24 cellular contexts compared by ENCODE assay signal in genomic region chr22:41398921-41399320, GRCh38.
"Had no signal": no experiment of that assay in that cellular context is flagged by ENCODE, and none has a peak within 500 bp of the region (broad histone marks: within the 10 kb centered on the region; RNA-seq: fewer than 3 reads in every experiment).

No MANE protein-coding gene starts in this region.

- H3K27me3 Mint-ChIP-seq: activated CD4-positive, alpha-beta memory T cell treated with anti-CD3 and anti-CD28 coated beads for 36 hours; activated CD4-positive, alpha-beta T cell treated with anti-CD3 and anti-CD28 coated beads, Interleukin-2, amount 10 ng/mL, durations not matched to agents 24 days and 14 days; activated naive CD8-positive, alpha-beta T cell treated with anti-CD3 and anti-CD28 coated beads, Interleukin-2, amount 10 ng/mL, durations not matched to agents 7 days and 5 days; stimulated activated naive B cell treated with anti-CD40 and anti-IgM and Interleukin-4, amounts not matched to agents 10 μg/mL and 1 μg/mL and 100 μg/mL, for 72 hours; type B pancreatic cell had no signal

- DNase-seq: activated CD4-positive, alpha-beta memory T cell treated with anti-CD3 and anti-CD28 coated beads for 36 hours; activated CD4-positive, alpha-beta T cell treated with anti-CD3 and anti-CD28 coated beads, Interleukin-2, amount 10 ng/mL, durations not matched to agents 24 days and 14 days; activated CD4-positive, CD25-positive, alpha-beta regulatory T cell treated with anti-CD3 and anti-CD28 coated beads, Interleukin-2, amount 50 U/mL, for 72 hours; activated CD8-positive, alpha-beta memory T cell treated with anti-CD3 and anti-CD28 coated beads, Interleukin-2, amount 50 U/mL, for 4 hours; activated gamma-delta T cell; activated naive CD4-positive, alpha-beta T cell treated with anti-CD3 and anti-CD28 coated beads, Interleukin-2, amount 10 ng/mL, durations not matched to agents 7 days and 5 days; activated naive CD8-positive, alpha-beta T cell treated with anti-CD3 and anti-CD28 coated beads, Interleukin-2, amount 10 ng/mL, durations not matched to agents 7 days and 5 days; activated T-cell treated with anti-CD3 and anti-CD28 coated beads, Interleukin-2, amount 50 U/mL, for 1 hour; brain microvascular endothelial cell; cortex of kidney; head of caudate nucleus; left ventricle myocardium inferior; nucleus accumbens; stimulated activated CD4-positive, alpha-beta T cell treated with anti-CD3 and anti-CD28 coated beads, Interleukin-15, amount 100 ng/mL, for 24 hours; stimulated activated CD4-positive, alpha-beta T cell treated with anti-CD3 and anti-CD28 coated beads, Interleukin-2, amount 100 ng/mL, for 24 hours; stimulated activated naive B cell treated with anti-CD40 and anti-IgM and Interleukin-4, amounts not matched to agents 10 μg/mL and 1 μg/mL and 100 μg/mL, for 72 hours; T-helper 9 cell; testis had no signal

- H3K9ac ChIP-seq: parathyroid adenoma had no signal

- H3K36me3 Mint-ChIP-seq: activated naive CD4-positive, alpha-beta T cell treated with anti-CD3 and anti-CD28 coated beads, Interleukin-2, amount 10 ng/mL, durations not matched to agents 7 days and 5 days; activated naive CD8-positive, alpha-beta T cell treated with anti-CD3 and anti-CD28 coated beads, Interleukin-2, amount 10 ng/mL, durations not matched to agents 7 days and 5 days; type B pancreatic cell had no signal

- H3K27me3 ChIP-seq: brain microvascular endothelial cell, right atrium auricular region, testis, vagina had no signal

- H3K9me3 ChIP-seq: left ventricle myocardium inferior, right atrium auricular region, testis, vagina had no signal

- ATAC-seq: stimulated activated naive B cell treated with anti-CD40 and anti-IgM and Interleukin-4, amounts not matched to agents 10 μg/mL and 1 μg/mL and 100 μg/mL, for 72 hours had no signal

- H3K36me3 ChIP-seq: brain microvascular endothelial cell had no signal

- H3K27ac Mint-ChIP-seq: activated CD4-positive, alpha-beta memory T cell treated with anti-CD3 and anti-CD28 coated beads for 36 hours; activated CD4-positive, alpha-beta T cell treated with anti-CD3 and anti-CD28 coated beads, Interleukin-2, amount 10 ng/mL, durations not matched to agents 24 days and 14 days; activated naive CD4-positive, alpha-beta T cell treated with anti-CD3 and anti-CD28 coated beads, Interleukin-2, amount 10 ng/mL, durations not matched to agents 7 days and 5 days; activated naive CD8-positive, alpha-beta T cell treated with anti-CD3 and anti-CD28 coated beads, Interleukin-2, amount 10 ng/mL, durations not matched to agents 7 days and 5 days; activated T-helper 1 cell treated with anti-CD3 and anti-CD28 coated beads, Interleukin-12 subunit alpha, Interleukin-12 subunit beta, Interleukin-2, Interleukin-4 antibody, amounts not matched to agents 30 ng/mL and 10 ng/mL and 1 ng/mL, durations not matched to agents 14 hours and 24 hours and 36 hours; stimulated activated naive B cell treated with anti-CD40 and anti-IgM and Interleukin-4, amounts not matched to agents 10 μg/mL and 1 μg/mL and 100 μg/mL, for 72 hours; T-helper 1 cell treated with Interleukin-12 subunit alpha and Interleukin-12 subunit beta and Interleukin-4 antibody, amounts not matched to agents 30 μg/mL and 1 μg/mL, for 36 hours; type B pancreatic cell had no signal

- H3K9me3 Mint-ChIP-seq: activated CD4-positive, alpha-beta memory T cell treated with anti-CD3 and anti-CD28 coated beads for 36 hours; activated CD4-positive, alpha-beta T cell treated with anti-CD3 and anti-CD28 coated beads, Interleukin-2, amount 10 ng/mL, durations not matched to agents 24 days and 14 days; activated naive CD4-positive, alpha-beta T cell treated with anti-CD3 and anti-CD28 coated beads, Interleukin-2, amount 10 ng/mL, durations not matched to agents 7 days and 5 days; activated naive CD8-positive, alpha-beta T cell treated with anti-CD3 and anti-CD28 coated beads, Interleukin-2, amount 10 ng/mL, durations not matched to agents 7 days and 5 days; activated T-helper 1 cell treated with anti-CD3 and anti-CD28 coated beads, Interleukin-12 subunit alpha, Interleukin-12 subunit beta, Interleukin-2, Interleukin-4 antibody, amounts not matched to agents 30 ng/mL and 10 ng/mL and 1 ng/mL, durations not matched to agents 14 hours and 24 hours and 36 hours; stimulated activated naive B cell treated with anti-CD40 and anti-IgM and Interleukin-4, amounts not matched to agents 10 μg/mL and 1 μg/mL and 100 μg/mL, for 72 hours; T-helper 1 cell treated with Interleukin-12 subunit alpha and Interleukin-12 subunit beta and Interleukin-4 antibody, amounts not matched to agents 30 μg/mL and 1 μg/mL, for 36 hours; type B pancreatic cell had no signal

- H3K4me3 Mint-ChIP-seq: activated CD4-positive, alpha-beta memory T cell treated with anti-CD3 and anti-CD28 coated beads for 36 hours; activated CD4-positive, alpha-beta T cell treated with anti-CD3 and anti-CD28 coated beads, Interleukin-2, amount 10 ng/mL, durations not matched to agents 24 days and 14 days; activated naive CD4-positive, alpha-beta T cell treated with anti-CD3 and anti-CD28 coated beads, Interleukin-2, amount 10 ng/mL, durations not matched to agents 7 days and 5 days; activated naive CD8-positive, alpha-beta T cell treated with anti-CD3 and anti-CD28 coated beads, Interleukin-2, amount 10 ng/mL, durations not matched to agents 7 days and 5 days; activated T-helper 1 cell treated with anti-CD3 and anti-CD28 coated beads, Interleukin-12 subunit alpha, Interleukin-12 subunit beta, Interleukin-2, Interleukin-4 antibody, amounts not matched to agents 30 ng/mL and 10 ng/mL and 1 ng/mL, durations not matched to agents 14 hours and 24 hours and 36 hours; stimulated activated naive B cell treated with anti-CD40 and anti-IgM and Interleukin-4, amounts not matched to agents 10 μg/mL and 1 μg/mL and 100 μg/mL, for 72 hours; T-helper 1 cell treated with Interleukin-12 subunit alpha and Interleukin-12 subunit beta and Interleukin-4 antibody, amounts not matched to agents 30 μg/mL and 1 μg/mL, for 36 hours; type B pancreatic cell had no signal

- H3K4me3 ChIP-seq: left ventricle myocardium inferior, right atrium auricular region, testis, vagina had no signal

- H3K27ac ChIP-seq: brain microvascular endothelial cell, parathyroid adenoma, right atrium auricular region, testis, vagina had no signal
